ENCODE assay signal across 21 cellular contexts in the genomic region with DNA sequence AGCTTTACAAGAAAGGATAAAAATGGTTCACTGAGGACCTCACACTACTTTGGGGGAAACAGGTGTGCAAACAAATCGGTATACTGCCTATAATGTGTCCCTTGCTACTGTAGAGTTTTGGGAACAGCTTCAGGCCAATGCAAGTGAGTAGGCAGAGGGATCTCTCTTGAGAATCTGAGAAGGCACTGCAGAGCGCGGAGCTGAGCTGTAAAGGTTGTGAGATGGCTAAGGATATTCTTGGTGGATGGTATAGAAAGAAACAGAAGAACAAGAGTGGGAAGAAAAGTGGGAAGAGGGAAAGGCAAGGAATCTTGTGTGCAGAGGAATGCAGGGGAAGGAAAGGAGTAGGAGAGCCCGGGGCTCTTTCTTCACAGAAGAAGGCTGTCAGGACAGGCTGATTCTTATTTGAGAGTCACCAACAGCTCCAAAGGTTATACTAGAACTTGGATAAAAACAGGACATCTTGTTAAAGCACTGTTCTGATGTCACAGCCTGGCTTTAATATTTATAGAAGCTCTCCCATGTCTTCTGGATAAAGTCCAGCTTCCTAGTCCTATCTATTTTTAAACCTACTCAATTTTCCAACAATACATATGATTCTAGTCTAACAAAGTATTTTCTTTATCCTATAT.
"Had no signal": no experiment of that assay in that cellular context is flagged by ENCODE, and none has a peak within 500 bp of the region (broad histone marks: within the 10 kb centered on the region; RNA-seq: fewer than 3 reads in every experiment).

No MANE protein-coding gene starts in this region.

- DNase-seq: Kasumi-1, MM.1S, NCI-H1092 treated with DMSO at 0.1 percent for 48 hours, NCI-H1436, NCI-H187, NCI-H2029, NCI-H2081 treated with DMSO at 0.1 percent for 48 hours, NCI-H2171, NCI-H226, NCI-H446, NCI-H510A, NCI-H524 treated with DMSO at 0.1 percent for 48 hours, NCI-H69, NCI-H774, RPMI8226, SHP77 treated with DMSO at 0.1 percent for 48 hours, SJCRH30 had no signal

- H3K27me3 Mint-ChIP-seq: IgD-negative memory B cell had no signal

- H3K4me3 ChIP-seq: K562, SJCRH30 had no signal

- H3K4me1 ChIP-seq: SJCRH30 had no signal

- H3K4me1 Mint-ChIP-seq: IgD-negative memory B cell had no signal

- ATAC-seq: K562, SK-N-SH treated with all-trans-retinoic acid at 6 μM for 48 hours had no signal

- H3K9me3 ChIP-seq: SJCRH30 had no signal

- H3K36me3 ChIP-seq: SJCRH30 had no signal

- H3K4me2 ChIP-seq: KMS-11 had no signal

- H3K27me3 ChIP-seq: SJCRH30 had no signal

- H3K36me3 Mint-ChIP-seq: IgD-negative memory B cell had no signal

- H3K27ac ChIP-seq: KMS-11, SJCRH30 had no signal

- H3K27ac Mint-ChIP-seq: IgD-negative memory B cell had no signal

- H3K4me3 Mint-ChIP-seq: IgD-negative memory B cell had no signal

- H3K9ac ChIP-seq: KMS-11 had no signal
